In genomic region chr6:168542301-168542700, GRCh38 we compare ENCODE assay signal across 21 cellular contexts.
DNase-seq lines count a peak whose midpoint lies in the region; ATAC-seq and TF ChIP-seq lines count a peak whose summit lies in the region.
"Had no signal": no experiment of that assay in that cellular context is flagged by ENCODE, and none has a peak within 500 bp of the region (broad histone marks: within the 10 kb centered on the region; RNA-seq: fewer than 3 reads in every experiment).

No MANE protein-coding gene starts in this region.

- peaks cover 6% of the 10 kb centered on the region for H3K9me3 Mint-ChIP-seq in glutamatergic neuron (ENCODE audit: unreplicated experiment)
- H3K9me3 Mint-ChIP-seq: endodermal cell; neural progenitor cell; T-helper 1 cell treated with Interleukin-12 subunit alpha and Interleukin-12 subunit beta and Interleukin-4 antibody, amounts not matched to agents 30 μg/mL and 1 μg/mL, for 36 hours had no signal

- no peaks in the 10 kb centered on the region for H3K36me3 ChIP-seq in body of pancreas (replicated peaks in 1 of 2; ENCODE audit: insufficient read depth in 1 of 2, low read depth in 2 of 2)
- H3K36me3 ChIP-seq in neural cell (ENCODE audit: insufficient read depth, low read length): no peaks in the 10 kb centered on the region
- H3K36me3 ChIP-seq in uterus: no peaks in the 10 kb centered on the region
- H3K36me3 ChIP-seq: neural progenitor cell had no signal

- no peak overlapping the region for H3K9ac ChIP-seq in neural cell (ENCODE audit: low read length)
- H3K9ac ChIP-seq: GM23248, neural progenitor cell had no signal

- TF ChIP-seq CTCF in body of pancreas (IDR thresholded peaks at IDR 0.05) (no peak), glutamatergic neuron (IDR thresholded peaks at IDR 0.05; ENCODE audit: partially characterized antibody, unreplicated experiment) (no peak), neural cell (IDR thresholded peaks at IDR 0.05; ENCODE audit: poor library complexity, severe bottlenecking) (no peak), uterus (IDR thresholded peaks at IDR 0.05) (no peak)

- no peak for TF ChIP-seq EP300 in neural cell (conservative IDR thresholded peaks at IDR 0.05; ENCODE audit: poor library complexity, severe bottlenecking)

- TF ChIP-seq RAD21 in neural cell (conservative IDR thresholded peaks at IDR 0.05): no peak

- H3K4me1 ChIP-seq in body of pancreas (no peaks in the 10 kb centered on the region), uterus (peaks cover 0 to 6% of the 10 kb centered on the region in 2 donors)

- peak overlapping the region; percentile 66 for H3K4me3 Mint-ChIP-seq in glutamatergic neuron (ENCODE audit: unreplicated experiment)
- H3K4me3 Mint-ChIP-seq: endodermal cell; neural progenitor cell; T-helper 1 cell treated with Interleukin-12 subunit alpha and Interleukin-12 subunit beta and Interleukin-4 antibody, amounts not matched to agents 30 μg/mL and 1 μg/mL, for 36 hours had no signal

- peaks cover 39% of the 10 kb centered on the region for H3K4me1 Mint-ChIP-seq in glutamatergic neuron (ENCODE audit: low read depth, unreplicated experiment)

- TF ChIP-seq POLR2A in body of pancreas (IDR thresholded peaks at IDR 0.05) (no peak), uterus (IDR thresholded peaks at IDR 0.05) (no peak)

- no peaks in the 10 kb centered on the region for H3F3A ChIP-seq in neural cell (ENCODE audit: insufficient read depth, low read length, poor library complexity, severe bottlenecking)

- no peaks in the 10 kb centered on the region for H3K9me3 ChIP-seq in body of pancreas
- H3K9me3 ChIP-seq in neural cell (ENCODE audit: low read length): no peaks in the 10 kb centered on the region
- no peaks in the 10 kb centered on the region for H3K9me3 ChIP-seq in uterus

- H3K36me3 Mint-ChIP-seq in glutamatergic neuron (ENCODE audit: unreplicated experiment): no peaks in the 10 kb centered on the region
- H3K36me3 Mint-ChIP-seq: neural progenitor cell had no signal

- ATAC-seq in body of pancreas (peak; percentile 33), GM21786 (IDR thresholded peaks at IDR 0.05; ENCODE audit: unreplicated experiment) (no peak)

- no peaks in the 10 kb centered on the region for H3K27me3 Mint-ChIP-seq in glutamatergic neuron (ENCODE audit: unreplicated experiment)

- intact Hi-C loops in body of pancreas (cut with DNase I): no loop called here
- intact Hi-C loops in uterus (cut with DNase I; ENCODE audit: low total_unique reads): no loop called here

- DNase-seq in body of pancreas (no peak), glutamatergic neuron (no peak), uterus (no peak), NCI-H345 treated with DMSO at 0.1 percent for 48 hours (lab: John Stamatoyannopoulos, UW; ENCODE audit: unreplicated experiment) (no peak), DMS 273 (lab: John Stamatoyannopoulos, UW; ENCODE audit: unreplicated experiment) (no peak)
- DNase-seq: activated CD4-positive, alpha-beta T cell treated with anti-CD3 and anti-CD28 coated beads, Interleukin-2, amount 50 U/mL, for 1 hour; activated CD8-positive, alpha-beta memory T cell treated with anti-CD3 and anti-CD28 coated beads, Interleukin-2, amount 50 U/mL, for 4 hours; anterior cingulate cortex; COR-L47; endodermal cell; GM23248; Kasumi-1; kidney glomerular epithelial cell; NCI-H1048; NCI-H2081 treated with DMSO at 0.1 percent for 48 hours; OCI-M1; SIG-M5 had no signal

- H3K4me3 ChIP-seq in body of pancreas: no peak overlapping the region
- H3K4me3 ChIP-seq in neural cell (ENCODE audit: low read length): no peak overlapping the region
- no peak overlapping the region for H3K4me3 ChIP-seq in uterus
- H3K4me3 ChIP-seq: GM23248, neural progenitor cell had no signal

- no peaks in the 10 kb centered on the region for H4K20me1 ChIP-seq in neural cell (ENCODE audit: insufficient read depth)

- H3K27ac ChIP-seq in body of pancreas (no peak overlapping the region), neural cell (ENCODE audit: low read length) (no peak overlapping the region), uterus (peak overlapping the region; percentile 73 to 78)
- H3K27ac ChIP-seq: GM23248, neural progenitor cell had no signal

- peak overlapping the region; percentile 92 for H3K27ac Mint-ChIP-seq in glutamatergic neuron (ENCODE audit: unreplicated experiment)
- H3K27ac Mint-ChIP-seq: endodermal cell; neural progenitor cell; T-helper 1 cell treated with Interleukin-12 subunit alpha and Interleukin-12 subunit beta and Interleukin-4 antibody, amounts not matched to agents 30 μg/mL and 1 μg/mL, for 36 hours had no signal

- H3K4me2 ChIP-seq in neural cell (ENCODE audit: low read length): no peak overlapping the region
- H3K4me2 ChIP-seq: neural progenitor cell had no signal

- 67 to 68% methylated on average over 8 of the region's 8 CpGs for WGBS in body of pancreas, 2 donors

- H3K27me3 ChIP-seq in body of pancreas (no peaks in the 10 kb centered on the region), neural cell (ENCODE audit: insufficient read depth, low read depth, low read length) (no peaks in the 10 kb centered on the region), uterus (no peaks in the 10 kb centered on the region)
- H3K27me3 ChIP-seq: neural progenitor cell had no signal

- H3K9me2 ChIP-seq in neural cell (ENCODE audit: insufficient read depth, low read length): no peaks in the 10 kb centered on the region

- H3K79me2 ChIP-seq in neural cell (replicated peaks; ENCODE audit: insufficient read depth, low read length): no peaks in the 10 kb centered on the region

- H2AFZ ChIP-seq in neural cell (ENCODE audit: low read depth, low read length): no peak overlapping the region
- H2AFZ ChIP-seq: GM23248, neural progenitor cell had no signal

TF ChIP-seq in neural cell, 6 proteins besides CTCF, POLR2A, EP300 and RAD21:
- TF ChIP-seq MXI1 (conservative IDR thresholded peaks at IDR 0.05; ENCODE audit: poor library complexity, severe bottlenecking) (no peak), POLR2AphosphoS5 (IDR thresholded peaks at IDR 0.05) (no peak), EZH2 (IDR thresholded peaks at IDR 0.05; ENCODE audit: borderline replicate concordance, insufficient read depth, low read length, poor library complexity, severe bottlenecking) (no peak), SMC3 (conservative IDR thresholded peaks at IDR 0.05; ENCODE audit: poor library complexity) (no peak), TAF1 (IDR thresholded peaks at IDR 0.05; ENCODE audit: low read depth) (no peak)
- TF ChIP-seq, protein P1, sequence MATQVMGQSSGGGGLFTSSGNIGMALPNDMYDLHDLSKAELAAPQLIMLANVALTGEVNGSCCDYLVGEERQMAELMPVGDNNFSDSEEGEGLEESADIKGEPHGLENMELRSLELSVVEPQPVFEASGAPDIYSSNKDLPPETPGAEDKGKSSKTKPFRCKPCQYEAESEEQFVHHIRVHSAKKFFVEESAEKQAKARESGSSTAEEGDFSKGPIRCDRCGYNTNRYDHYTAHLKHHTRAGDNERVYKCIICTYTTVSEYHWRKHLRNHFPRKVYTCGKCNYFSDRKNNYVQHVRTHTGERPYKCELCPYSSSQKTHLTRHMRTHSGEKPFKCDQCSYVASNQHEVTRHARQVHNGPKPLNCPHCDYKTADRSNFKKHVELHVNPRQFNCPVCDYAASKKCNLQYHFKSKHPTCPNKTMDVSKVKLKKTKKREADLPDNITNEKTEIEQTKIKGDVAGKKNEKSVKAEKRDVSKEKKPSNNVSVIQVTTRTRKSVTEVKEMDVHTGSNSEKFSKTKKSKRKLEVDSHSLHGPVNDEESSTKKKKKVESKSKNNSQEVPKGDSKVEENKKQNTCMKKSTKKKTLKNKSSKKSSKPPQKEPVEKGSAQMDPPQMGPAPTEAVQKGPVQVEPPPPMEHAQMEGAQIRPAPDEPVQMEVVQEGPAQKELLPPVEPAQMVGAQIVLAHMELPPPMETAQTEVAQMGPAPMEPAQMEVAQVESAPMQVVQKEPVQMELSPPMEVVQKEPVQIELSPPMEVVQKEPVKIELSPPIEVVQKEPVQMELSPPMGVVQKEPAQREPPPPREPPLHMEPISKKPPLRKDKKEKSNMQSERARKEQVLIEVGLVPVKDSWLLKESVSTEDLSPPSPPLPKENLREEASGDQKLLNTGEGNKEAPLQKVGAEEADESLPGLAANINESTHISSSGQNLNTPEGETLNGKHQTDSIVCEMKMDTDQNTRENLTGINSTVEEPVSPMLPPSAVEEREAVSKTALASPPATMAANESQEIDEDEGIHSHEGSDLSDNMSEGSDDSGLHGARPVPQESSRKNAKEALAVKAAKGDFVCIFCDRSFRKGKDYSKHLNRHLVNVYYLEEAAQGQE (IDR thresholded peaks at IDR 0.05; ENCODE audit: borderline replicate concordance): peak; percentile 77

Comparison
In these comparisons a context has a peak if more than half of its experiments do, and no peak if none do; other contexts are left out.
1. H3K27ac ChIP-seq: peak in uterus (2 of 2); none in body of pancreas (0 of 4) and neural cell (single experiment).